2 cellular contexts compared by ENCODE assay signal in the genomic region with DNA sequence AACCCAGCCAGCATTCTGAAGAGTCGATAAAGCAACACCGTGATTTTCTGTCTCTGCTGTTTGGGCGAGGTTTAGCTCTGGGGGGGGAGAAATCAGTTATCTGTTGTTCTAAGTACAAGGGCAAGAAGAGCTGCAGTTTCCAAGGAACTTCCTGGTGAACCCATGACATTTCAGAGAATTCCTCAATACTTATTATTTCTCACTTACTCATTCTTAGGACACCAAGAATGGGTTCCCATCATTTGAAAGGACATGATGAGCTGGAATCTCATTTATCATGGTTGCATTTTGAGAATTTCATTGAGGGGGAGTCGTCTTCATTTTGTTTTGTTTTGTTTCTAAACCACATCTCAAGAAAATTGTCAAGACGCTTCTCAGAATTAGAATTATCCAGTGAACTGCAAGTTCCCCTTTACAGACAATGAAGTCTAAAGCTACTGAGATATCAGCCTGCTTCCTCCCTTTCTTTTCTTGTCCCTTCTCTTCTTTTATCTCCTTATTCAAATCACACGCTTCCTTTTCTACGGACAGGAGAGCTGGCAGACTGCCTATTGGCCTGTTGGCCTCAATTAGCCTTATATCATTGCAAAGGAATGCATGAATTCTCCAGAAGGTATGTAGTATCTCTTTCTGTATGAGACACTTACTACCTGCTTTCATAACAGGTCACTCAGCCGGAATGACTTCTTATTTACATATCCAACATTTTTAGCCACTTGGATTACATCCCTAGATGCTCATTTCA.
TF ChIP-seq lines count a peak whose summit lies in the region.

No MANE protein-coding gene starts in this region.

TF ChIP-seq in A549, 52 proteins besides CTCF, POLR2A, EP300 and RAD21 (continued from another document):
- TF ChIP-seq FOSL2 (IDR thresholded peaks at IDR 0.05) = no peak
- TF ChIP-seq FOSL2 (CRISPR knock-in tag; IDR thresholded peaks at IDR 0.05) = peak; percentile 61
- TF ChIP-seq GATA3 (IDR thresholded peaks at IDR 0.05; ENCODE audit: borderline replicate concordance) = peak; percentile 45; the same call in 1 of the 2 replicates

TF ChIP-seq in IMR-90, 13 proteins besides CTCF, POLR2A, EP300 and RAD21 (continued from another document):
- TF ChIP-seq ELK1 (IDR thresholded peaks at IDR 0.05; ENCODE audit: borderline replicate concordance, low read depth, low read length) (no peak), FOS (IDR thresholded peaks at IDR 0.05; ENCODE audit: low read depth, low read length) (no peak), MAFK (IDR thresholded peaks at IDR 0.05; ENCODE audit: low read depth, low read length) (no peak), SMC3 (IDR thresholded peaks at IDR 0.05; ENCODE audit: low read depth, low read length) (no peak), CEBPB (IDR thresholded peaks at IDR 0.05; ENCODE audit: low read depth, low read length) (peak; percentile 20; the same call in 1 of the 2 replicates), NFE2L2 (IDR thresholded peaks at IDR 0.05; ENCODE audit: low read depth, low read length) (no peak), BHLHE40 (IDR thresholded peaks at IDR 0.05; ENCODE audit: low read depth, low read length) (peak; percentile 7; the same call in 1 of the 2 replicates)
- TF ChIP-seq, protein P1, sequence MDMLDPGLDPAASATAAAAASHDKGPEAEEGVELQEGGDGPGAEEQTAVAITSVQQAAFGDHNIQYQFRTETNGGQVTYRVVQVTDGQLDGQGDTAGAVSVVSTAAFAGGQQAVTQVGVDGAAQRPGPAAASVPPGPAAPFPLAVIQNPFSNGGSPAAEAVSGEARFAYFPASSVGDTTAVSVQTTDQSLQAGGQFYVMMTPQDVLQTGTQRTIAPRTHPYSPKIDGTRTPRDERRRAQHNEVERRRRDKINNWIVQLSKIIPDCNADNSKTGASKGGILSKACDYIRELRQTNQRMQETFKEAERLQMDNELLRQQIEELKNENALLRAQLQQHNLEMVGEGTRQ (IDR thresholded peaks at IDR 0.05; ENCODE audit: low read depth, low read length) = no peak
TF ChIP-seq in IMR-90: peak in this region for 2.
